Comparison of ENCODE assay signal across 13 cellular contexts in the genomic region with DNA sequence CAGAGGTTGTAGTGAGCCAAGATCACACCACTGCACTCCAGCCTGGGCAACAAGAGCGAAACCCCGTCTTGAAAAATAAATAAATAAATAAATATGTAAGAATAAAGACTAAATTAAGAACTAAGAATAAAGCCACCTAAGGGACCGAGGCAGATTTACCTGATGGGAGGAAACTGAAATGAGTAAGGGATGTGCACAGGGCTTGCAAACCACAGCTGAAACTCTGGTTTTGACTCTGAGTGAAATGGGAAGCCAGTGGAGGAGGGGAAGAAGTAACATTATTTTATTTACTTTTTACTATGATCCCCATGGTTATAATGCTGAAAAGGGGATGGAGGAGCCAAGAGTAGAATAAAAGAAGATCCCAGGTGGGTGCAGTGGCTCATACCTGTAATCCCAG.
DNase-seq lines count a peak whose midpoint lies in the region; ATAC-seq and TF ChIP-seq lines count a peak whose summit lies in the region.
"Had no signal": no experiment of that assay in that cellular context is flagged by ENCODE, and none has a peak within 500 bp of the region (broad histone marks: within the 10 kb centered on the region; RNA-seq: fewer than 3 reads in every experiment).

No MANE protein-coding gene starts in this region.

- H3K4me1 ChIP-seq in breast epithelium (no peaks in the 10 kb centered on the region), neural progenitor cell (no peaks in the 10 kb centered on the region)
- H3K4me1 ChIP-seq: colonic mucosa had no signal

- DNase-seq in MCF 10A (ENCODE audit: unreplicated experiment) (no peak), breast epithelium (ENCODE audit: low spot score in 2 of 2) (no peak), GF-D8 (lab: John Stamatoyannopoulos, UW) (no peak), NCI-H1930 (lab: John Stamatoyannopoulos, UW) (no peak), neural progenitor cell (ENCODE audit: low spot score) (no peak)
- no peak for DNase-seq in stimulated activated naive B cell treated with anti-CD40 and anti-IgM and Interleukin-4, amounts not matched to agents 10 μg/mL and 1 μg/mL and 100 μg/mL, for 72 hours
- DNase-seq: adrenal gland, colonic mucosa, mucosa of descending colon had no signal

- TF ChIP-seq CTCF in MCF 10A (IDR thresholded peaks at IDR 0.05; ENCODE audit: unreplicated experiment): no peak
- TF ChIP-seq CTCF in breast epithelium (IDR thresholded peaks at IDR 0.05): no peak
- TF ChIP-seq CTCF in neural progenitor cell (IDR thresholded peaks at IDR 0.05): no peak

- no peaks in the 10 kb centered on the region for H3K79me2 ChIP-seq in neural progenitor cell (ENCODE audit: low read depth)

- H3K27me3 ChIP-seq in breast epithelium (no peaks in the 10 kb centered on the region), neural progenitor cell (no peaks in the 10 kb centered on the region)
- H3K27me3 ChIP-seq: adrenal gland, colonic mucosa had no signal

- H3K9me3 ChIP-seq in breast epithelium (no peaks in the 10 kb centered on the region), neural progenitor cell (ENCODE audit: low read depth) (no peaks in the 10 kb centered on the region)
- H3K9me3 ChIP-seq: adrenal gland, colonic mucosa, mucosa of descending colon, thoracic aorta had no signal

- H3K9ac ChIP-seq in neural progenitor cell: no peak overlapping the region

- peaks cover 11% of the 10 kb centered on the region for H3K36me3 Mint-ChIP-seq in MCF 10A (ENCODE audit: insufficient read depth, unreplicated experiment)
- peaks cover 1 to 15% of the 10 kb centered on the region in 2 donors for H3K36me3 Mint-ChIP-seq in stimulated activated naive B cell treated with anti-CD40 and anti-IgM and Interleukin-4, amounts not matched to agents 10 μg/mL and 1 μg/mL and 100 μg/mL, for 72 hours
- H3K36me3 Mint-ChIP-seq in neural progenitor cell: peaks cover 17% of the 10 kb centered on the region

- H3K4me3 Mint-ChIP-seq in MCF 10A (ENCODE audit: unreplicated experiment): no peak overlapping the region
- H3K4me3 Mint-ChIP-seq in stimulated activated naive B cell treated with anti-CD40 and anti-IgM and Interleukin-4, amounts not matched to agents 10 μg/mL and 1 μg/mL and 100 μg/mL, for 72 hours: no peak overlapping the region
- no peak overlapping the region for H3K4me3 Mint-ChIP-seq in neural progenitor cell
- H3K4me3 Mint-ChIP-seq: T-helper 2 cell treated with Interferon-gamma antibody and Interleukin-4, amounts not matched to agents 5 μg/mL and 100 μg/mL, for 36 hours had no signal

- H3K4me3 ChIP-seq in breast epithelium (no peak overlapping the region), neural progenitor cell (no peak overlapping the region)
- H3K4me3 ChIP-seq: adrenal gland, colonic mucosa, mucosa of descending colon, thoracic aorta had no signal

- no peak overlapping the region for H3K4me2 ChIP-seq in neural progenitor cell

- ATAC-seq in GM21576 (IDR thresholded peaks at IDR 0.05; ENCODE audit: unreplicated experiment): peak; percentile 96
- peak; percentile 91 for ATAC-seq in HG03103 (IDR thresholded peaks at IDR 0.05; ENCODE audit: low read depth, unreplicated experiment)
- ATAC-seq in stimulated activated naive B cell treated with anti-CD40 and anti-IgM and Interleukin-4, amounts not matched to agents 10 μg/mL and 1 μg/mL and 100 μg/mL, for 72 hours (replicated peaks): peak; percentile 83 to 96
- ATAC-seq: mucosa of descending colon had no signal

- BruUV-seq in MCF 10A (replicated peaks; lab: Mats Ljungman, UMichigan): no TSS peak

- H3K9me3 Mint-ChIP-seq in MCF 10A (ENCODE audit: unreplicated experiment) (no peaks in the 10 kb centered on the region), neural progenitor cell (no peaks in the 10 kb centered on the region)
- peaks cover 0 to 3% of the 10 kb centered on the region in 2 donors for H3K9me3 Mint-ChIP-seq in stimulated activated naive B cell treated with anti-CD40 and anti-IgM and Interleukin-4, amounts not matched to agents 10 μg/mL and 1 μg/mL and 100 μg/mL, for 72 hours
- H3K9me3 Mint-ChIP-seq: T-helper 2 cell treated with Interferon-gamma antibody and Interleukin-4, amounts not matched to agents 5 μg/mL and 100 μg/mL, for 36 hours had no signal

- no peak overlapping the region for H2AFZ ChIP-seq in neural progenitor cell (replicated peaks)

- H3F3A ChIP-seq in neural progenitor cell (ENCODE audit: low read depth): no peaks in the 10 kb centered on the region

- no peaks in the 10 kb centered on the region for H3K27me3 Mint-ChIP-seq in MCF 10A (ENCODE audit: insufficient read depth, unreplicated experiment)
- H3K27me3 Mint-ChIP-seq in stimulated activated naive B cell treated with anti-CD40 and anti-IgM and Interleukin-4, amounts not matched to agents 10 μg/mL and 1 μg/mL and 100 μg/mL, for 72 hours: no peaks in the 10 kb centered on the region
- peaks cover under 1% of the 10 kb centered on the region for H3K27me3 Mint-ChIP-seq in neural progenitor cell (ENCODE audit: insufficient read depth, low read depth)

- POLR2A ChIA-PET in MCF 10A (lab: Yijun Ruan, JAX): no interaction called here

- TF ChIP-seq POLR2A in breast epithelium (IDR thresholded peaks at IDR 0.05): no peak

- H3K27ac Mint-ChIP-seq in MCF 10A (ENCODE audit: low read depth, unreplicated experiment): peak overlapping the region; percentile 72
- no peak overlapping the region for H3K27ac Mint-ChIP-seq in stimulated activated naive B cell treated with anti-CD40 and anti-IgM and Interleukin-4, amounts not matched to agents 10 μg/mL and 1 μg/mL and 100 μg/mL, for 72 hours
- no peak overlapping the region for H3K27ac Mint-ChIP-seq in neural progenitor cell
- H3K27ac Mint-ChIP-seq: T-helper 2 cell treated with Interferon-gamma antibody and Interleukin-4, amounts not matched to agents 5 μg/mL and 100 μg/mL, for 36 hours had no signal

- H4K20me1 ChIP-seq in neural progenitor cell (ENCODE audit: low read depth): no peaks in the 10 kb centered on the region

- H3K36me3 ChIP-seq in breast epithelium (no peaks in the 10 kb centered on the region), neural progenitor cell (no peaks in the 10 kb centered on the region)
- H3K36me3 ChIP-seq: adrenal gland, colonic mucosa, thoracic aorta had no signal

- H3K27ac ChIP-seq in breast epithelium: no peak overlapping the region
- H3K27ac ChIP-seq in neural progenitor cell: no peak overlapping the region
- H3K27ac ChIP-seq: adrenal gland, colonic mucosa, thoracic aorta had no signal

- CTCF ChIA-PET in MCF 10A (lab: Yijun Ruan, JAX): no interaction called here

- H3K4me1 Mint-ChIP-seq in MCF 10A (ENCODE audit: insufficient read depth, unreplicated experiment) (no peaks in the 10 kb centered on the region), neural progenitor cell (no peaks in the 10 kb centered on the region)
- H3K4me1 Mint-ChIP-seq in stimulated activated naive B cell treated with anti-CD40 and anti-IgM and Interleukin-4, amounts not matched to agents 10 μg/mL and 1 μg/mL and 100 μg/mL, for 72 hours: no peaks in the 10 kb centered on the region

- intact Hi-C loops in MCF 10A (cut with micrococcal nuclease): no loop called here
- intact Hi-C loops in breast epithelium (cut with DNase I; ENCODE audit: low total_unique reads): no loop called here
